Comparison of ENCODE assay signal across 8 cellular contexts in genomic region chr9:136050706-136051567, GRCh38. TPM values are rescaled to one million over a fixed set of nuclear protein-coding genes. Genes with fewer than 3 reads are reported as not detected.
A peak's percentile ranks its signal among the peaks of the same experiment; 100 is the strongest.
DNase-seq lines count a peak whose midpoint lies in the region; ATAC-seq, FAIRE-seq and TF ChIP-seq lines count a peak whose summit lies in the region.

No MANE protein-coding gene starts in this region.

- H3K4me3 Mint-ChIP-seq in stimulated activated effector memory CD8-positive, alpha-beta T cell treated with anti-CD3 and anti-CD28 coated beads, Interleukin-12 subunit alpha, Interleukin-12 subunit beta, amount 100 ng/mL, for 72 hours, result peak overlapping the region; percentile 57
- no peak overlapping the region for H3K4me3 Mint-ChIP-seq in activated CD8-positive, alpha-beta T cell treated with anti-CD3 and anti-CD28 coated beads, Interleukin-2, amount 10 ng/mL, durations not matched to agents 7 days and 5 days

- no peak for TF ChIP-seq EP300 in K562 (IDR thresholded peaks at IDR 0.05; ENCODE audit: low read length)

- in situ Hi-C loops in K562 (cut with MboI), result no loop called here

- ATAC-seq in K562, result no peak
- no peak for ATAC-seq in stimulated activated effector memory CD8-positive, alpha-beta T cell treated with anti-CD3 and anti-CD28 coated beads, Interleukin-12 subunit alpha, Interleukin-12 subunit beta, amount 100 ng/mL, for 72 hours
- ATAC-seq in HG03565 (IDR thresholded peaks at IDR 0.05; ENCODE audit: unreplicated experiment), result no peak
- no peak for ATAC-seq in activated CD8-positive, alpha-beta T cell treated with anti-CD3 and anti-CD28 coated beads, Interleukin-2, amount 10 ng/mL, durations not matched to agents 7 days and 5 days

- no peaks in the 10 kb centered on the region for H3K9me3 Mint-ChIP-seq in stimulated activated effector memory CD8-positive, alpha-beta T cell treated with anti-CD3 and anti-CD28 coated beads, Interleukin-12 subunit alpha, Interleukin-12 subunit beta, amount 100 ng/mL, for 72 hours
- H3K9me3 Mint-ChIP-seq in activated CD8-positive, alpha-beta T cell treated with anti-CD3 and anti-CD28 coated beads, Interleukin-2, amount 10 ng/mL, durations not matched to agents 7 days and 5 days (ENCODE audit: insufficient read depth), result no peaks in the 10 kb centered on the region

- no peaks in the 10 kb centered on the region for H3K9me3 ChIP-seq in K562 (replicated peaks; ENCODE audit: control insufficient read depth, insufficient read depth, low read depth, low read length)

- WGBS in K562 (ENCODE audit: insufficient coverage, low coverage, missing lambda C conversion rate), result 96% methylated on average over 24 of the region's 66 CpGs

- peaks cover 27% of the 10 kb centered on the region; the same call in 2 of the 3 replicates for H3K79me2 ChIP-seq in K562 (ENCODE audit: control insufficient read depth, insufficient read depth, low read length)

- H3K9me1 ChIP-seq in K562 (ENCODE audit: control insufficient read depth, insufficient read depth, low read length), result no peaks in the 10 kb centered on the region

- no peak overlapping the region for H3K9ac ChIP-seq in K562 (ENCODE audit: insufficient read depth in 1 of 2, low read depth in 2 of 2, low read length in 2 of 2)

- TF ChIP-seq RAD21 in K562 (CRISPR knock-in tag; conservative IDR thresholded peaks at IDR 0.05 in 1 of 2, IDR thresholded peaks at IDR 0.05 in 1 of 2), result no peak

- peaks cover 53% of the 10 kb centered on the region for H3K4me1 Mint-ChIP-seq in stimulated activated effector memory CD8-positive, alpha-beta T cell treated with anti-CD3 and anti-CD28 coated beads, Interleukin-12 subunit alpha, Interleukin-12 subunit beta, amount 100 ng/mL, for 72 hours
- peaks cover 7% of the 10 kb centered on the region for H3K4me1 Mint-ChIP-seq in activated CD8-positive, alpha-beta T cell treated with anti-CD3 and anti-CD28 coated beads, Interleukin-2, amount 10 ng/mL, durations not matched to agents 7 days and 5 days (ENCODE audit: low read depth)

- H3K4me3 ChIP-seq in H7 (ENCODE audit: insufficient read depth, low read depth, low read length), result peak overlapping the region; percentile 63
- H3K4me3 ChIP-seq in K562, result no peak overlapping the region

- BruUV-seq in K562 (replicated peaks; lab: Mats Ljungman, UMichigan), result no TSS peak

- H3K27ac ChIP-seq in K562 (ENCODE audit: extremely low read depth, low read depth, low read length), result no peak overlapping the region

- H3K27ac Mint-ChIP-seq in stimulated activated effector memory CD8-positive, alpha-beta T cell treated with anti-CD3 and anti-CD28 coated beads, Interleukin-12 subunit alpha, Interleukin-12 subunit beta, amount 100 ng/mL, for 72 hours, result no peak overlapping the region
- H3K27ac Mint-ChIP-seq in activated CD8-positive, alpha-beta T cell treated with anti-CD3 and anti-CD28 coated beads, Interleukin-2, amount 10 ng/mL, durations not matched to agents 7 days and 5 days, result no peak overlapping the region

- no peak for TF ChIP-seq CTCF in K562 (IDR thresholded peaks at IDR 0.05 in 2 of 3, conservative IDR thresholded peaks at IDR 0.05 in 1 of 3; ENCODE audit: insufficient read depth in 2 of 3, low read depth in 1 of 3, low read length in 3 of 3)

- DNase-seq in H7, result peak; percentile 85
- DNase-seq in K562 (ENCODE audit: extremely low read depth in 1 of 4, low spot score in 3 of 4), result no peak
- peak; percentile 23 for DNase-seq in iris pigment epithelial cell (ENCODE audit: low read depth)
- no peak for DNase-seq in stimulated activated effector memory CD8-positive, alpha-beta T cell treated with anti-CD3 and anti-CD28 coated beads, Interleukin-12 subunit alpha, Interleukin-12 subunit beta, amount 100 ng/mL, for 72 hours (ENCODE audit: low spot score in 2 of 2)
- no peak for DNase-seq in NCI-H510A (lab: John Stamatoyannopoulos, UW)
- DNase-seq in activated CD8-positive, alpha-beta T cell treated with anti-CD3 and anti-CD28 coated beads, Interleukin-2, amount 10 ng/mL, durations not matched to agents 7 days and 5 days, result no peak
- DNase-seq in activated CD4-positive, alpha-beta T cell treated with anti-CD3 and anti-CD28 coated beads, Interleukin-2, amount 50 U/mL, for 4 hours, result no peak

- POLR2A ChIA-PET in K562 (lab: Yijun Ruan, JAX), result no interaction called here
- POLR2A ChIA-PET in activated CD8-positive, alpha-beta T cell treated with anti-CD3 and anti-CD28 coated beads, Interleukin-2, amount 10 ng/mL, durations not matched to agents 7 days and 5 days (lab: Charles Lee), result no interaction called here

- TF ChIP-seq POLR2A in K562 (conservative IDR thresholded peaks at IDR 0.05), result no peak

- H3K36me3 ChIP-seq in H7 (replicated peaks; ENCODE audit: control insufficient read depth, insufficient read depth, low read length) (no peaks in the 10 kb centered on the region; the same call in 1 of the 2 replicates), K562 (ENCODE audit: control insufficient read depth, insufficient read depth, low read length) (peaks cover 53% of the 10 kb centered on the region; the same call in 1 of the 3 replicates)

- H3K27me3 ChIP-seq in H7 (ENCODE audit: control insufficient read depth, insufficient read depth, low read length), result no peaks in the 10 kb centered on the region
- no peaks in the 10 kb centered on the region for H3K27me3 ChIP-seq in K562 (ENCODE audit: control insufficient read depth in 2 of 2, insufficient read depth in 2 of 2, low read length in 2 of 2)

- no peak overlapping the region for H2AFZ ChIP-seq in K562 (ENCODE audit: low read depth, low read length)

- peaks cover 6% of the 10 kb centered on the region for H4K20me1 ChIP-seq in K562 (replicated peaks; ENCODE audit: control insufficient read depth, insufficient read depth, low read length)

- H3K4me2 ChIP-seq in K562 (ENCODE audit: insufficient read depth, low read length), result no peak overlapping the region

- intact Hi-C loops in K562 (cut with micrococcal nuclease), result no loop called here

- peaks cover 0 to 67% of the 10 kb centered on the region in 2 experiments; a peak in 2 of 5 replicates for H3K4me1 ChIP-seq in K562 (replicated peaks in 1 of 2; ENCODE audit: control insufficient read depth in 2 of 2, insufficient read depth in 2 of 2, low read length in 2 of 2)

- H3K36me3 Mint-ChIP-seq in stimulated activated effector memory CD8-positive, alpha-beta T cell treated with anti-CD3 and anti-CD28 coated beads, Interleukin-12 subunit alpha, Interleukin-12 subunit beta, amount 100 ng/mL, for 72 hours, result peaks cover 8% of the 10 kb centered on the region
- no peaks in the 10 kb centered on the region for H3K36me3 Mint-ChIP-seq in activated CD8-positive, alpha-beta T cell treated with anti-CD3 and anti-CD28 coated beads, Interleukin-2, amount 10 ng/mL, durations not matched to agents 7 days and 5 days (ENCODE audit: low read depth)

- CTCF ChIA-PET in K562 (lab: Yijun Ruan, JAX; ENCODE audit: low intra/inter-chr PET ratio), result no interaction called here
- CTCF ChIA-PET in activated CD8-positive, alpha-beta T cell treated with anti-CD3 and anti-CD28 coated beads, Interleukin-2, amount 10 ng/mL, durations not matched to agents 7 days and 5 days (lab: Charles Lee), result no interaction called here

- FAIRE-seq in K562 (lab: Jason Lieb, UNC), result no peak

- peaks cover 14% of the 10 kb centered on the region for H3K27me3 Mint-ChIP-seq in activated CD8-positive, alpha-beta T cell treated with anti-CD3 and anti-CD28 coated beads, Interleukin-2, amount 10 ng/mL, durations not matched to agents 7 days and 5 days (ENCODE audit: low read depth)

TF ChIP-seq in K562, 482 proteins besides CTCF, POLR2A, EP300 and RAD21:
- no peak for TF ChIP-seq HOXB6 (CRISPR knock-in tag; IDR thresholded peaks at IDR 0.05; ENCODE audit: borderline replicate concordance)
- TF ChIP-seq RBM22 (IDR thresholded peaks at IDR 0.05; ENCODE audit: low read depth, low read length, poor library complexity, severe bottlenecking), result peak; percentile 36
TF ChIP-seq in K562: peak in this region for 1.

RNA-seq across cellular contexts. Expression of gene NACC2, which starts 44.2 kb away (rescaled TPM):
- 16.6 and 19.3 TPM in 2 replicates for total RNA-seq in H7 (2014; rRNA removed; shearing (Covaris generic))
- 15.2 and 27.2 TPM in 2 replicates for total RNA-seq in K562 (2011; cell fraction: chromatin; rRNA removed; ENCODE audit: low replicate concordance)
- 17.0 and 18.7 TPM in 2 replicates for total RNA-seq in K562 (2011; cell fraction: nucleolus; rRNA removed)
- 10.7 and 13.6 TPM in 2 replicates for total RNA-seq in K562 (2011; cell fraction: nucleoplasm; rRNA removed)
- total RNA-seq in K562 (2014; rRNA removed) (16.6 and 21.1 TPM in 2 replicates), K562 (2014; rRNA removed; fragmentation: Illumina TruSeq; extraction: Trizol) (4.4 and 4.8 TPM in 2 replicates), K562 (2015; rRNA removed; fragmentation: Illumina TruSeq; extraction: Trizol) (9.9 and 10.1 TPM in 2 replicates), K562 (2021) (22.2 and 25.1 TPM in 2 replicates)
- polyA plus RNA-seq in K562 (2011; rRNA removed) (5.6 TPM in 2 replicates), K562 (2014; fragmentation: Illumina TruSeq; extraction: Trizol) (5.2 and 8.0 TPM in 2 replicates), K562 (2014; fragmentation: Nextera tagmentation; extraction: Ambion mirVana) (under 1 TPM; 0.70 to 0.73 TPM), K562 (2014; rRNA removed) (11.7 and 12.5 TPM in 2 replicates)
- 7.2 and 16.2 TPM in 2 replicates for polyA plus RNA-seq in K562 (2011; cell fraction: cytosol; rRNA removed)
- polyA plus RNA-seq in K562 (2011; cell fraction: nucleus; rRNA removed), result 14.6 and 26.1 TPM in 2 replicates
- polyA plus RNA-seq in K562 (2012), result 9.1 and 10.5 TPM in 2 replicates
- polyA minus RNA-seq in K562 (2011; rRNA and poly(A)+ RNA removed), result 5.4 and 11.8 TPM in 2 replicates
- polyA minus RNA-seq in K562 (2011; cell fraction: cytosol; rRNA and poly(A)+ RNA removed), result 12.6 and 13.9 TPM in 2 replicates
- 5.9 and 6.5 TPM in 2 replicates for polyA minus RNA-seq in K562 (2011; cell fraction: nucleus; rRNA and poly(A)+ RNA removed)
- 1 to 10 TPM; 5.6 to 6.4 TPM for total RNA-seq in activated CD8-positive, alpha-beta T cell treated with anti-CD3 and anti-CD28 coated beads, Interleukin-2, amount 10 ng/mL, durations not matched to agents 7 days and 5 days

Comparison
In these comparisons a context has a peak if more than half of its experiments do, and no peak if none do; other contexts are left out.
1. DNase-seq: peak in H7 (single experiment) and iris pigment epithelial cell (single experiment); none in K562 (0 of 4), stimulated activated effector memory CD8-positive, alpha-beta T cell treated with anti-CD3 and anti-CD28 coated beads, Interleukin-12 subunit alpha, Interleukin-12 subunit beta, amount 100 ng/mL, for 72 hours (0 of 2), NCI-H510A (single experiment), activated CD8-positive, alpha-beta T cell treated with anti-CD3 and anti-CD28 coated beads, Interleukin-2, amount 10 ng/mL, durations not matched to agents 7 days and 5 days (single experiment) and activated CD4-positive, alpha-beta T cell treated with anti-CD3 and anti-CD28 coated beads, Interleukin-2, amount 50 U/mL, for 4 hours (0 of 2).